8 cellular contexts compared by ENCODE assay signal in the genomic region with DNA sequence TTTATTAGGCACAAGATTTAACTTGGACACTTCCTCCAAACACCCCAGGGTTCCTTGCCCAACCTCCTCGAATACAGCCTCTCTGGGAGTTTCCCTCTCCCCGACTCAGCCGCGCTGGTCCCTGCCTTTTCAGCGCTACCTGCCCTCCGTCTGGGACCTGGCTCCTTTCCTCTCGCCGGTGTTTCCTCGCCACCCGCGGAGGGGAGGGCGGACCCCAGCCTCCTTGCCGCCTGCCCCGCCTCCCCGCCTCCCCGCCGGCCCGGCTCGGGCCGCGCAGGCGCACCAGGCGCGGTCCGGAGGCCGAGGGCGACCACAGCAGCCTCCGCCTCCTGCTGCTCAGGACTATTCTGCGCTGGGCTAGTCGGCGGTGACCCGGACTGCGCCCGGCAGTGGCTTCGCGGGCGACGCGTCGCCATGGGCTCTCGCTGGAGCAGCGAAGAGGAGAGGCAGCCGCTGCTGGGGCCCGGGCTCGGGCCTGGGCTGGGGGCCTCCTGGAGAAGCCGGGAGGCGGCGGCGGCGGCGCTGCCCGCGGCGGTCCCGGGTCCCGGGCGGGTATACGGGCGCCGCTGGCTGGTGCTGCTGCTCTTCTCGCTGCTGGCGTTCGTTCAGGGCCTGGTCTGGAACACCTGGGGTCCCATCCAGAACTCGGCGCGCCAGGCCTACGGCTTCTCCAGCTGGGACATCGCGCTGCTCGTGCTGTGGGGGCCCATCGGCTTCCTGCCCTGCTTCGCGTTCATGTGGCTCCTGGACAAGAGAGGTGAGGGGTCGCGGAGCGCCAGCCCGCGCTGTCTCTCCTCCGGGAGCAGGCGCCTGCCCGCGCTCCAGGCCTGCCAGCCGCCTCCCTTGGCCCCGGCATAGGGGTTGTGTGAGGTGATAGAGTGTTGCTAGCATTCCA. TPM values are rescaled to one million over a fixed set of nuclear protein-coding genes. Genes with fewer than 3 reads are reported as not detected.
DNase-seq lines count a peak whose midpoint lies in the region; ATAC-seq and TF ChIP-seq lines count a peak whose summit lies in the region.

SLC49A4 (plus strand) TSS at position 291 of the 895 bp plus-strand sequence; CDS start at position 415, 124 bp downstream.

- peak in 1 of 2 donors; percentile 32 for TF ChIP-seq POLR2A in lower leg skin (IDR thresholded peaks at IDR 0.05)

- CTCF ChIA-PET in WTC11 (lab: Charles Lee), result interaction anchor here (1.5 kb wide), 1 partner anchor 221 kb away, joined by 4 read pairs; no protein-coding TSS in a partner anchor

- H3K9me3 Mint-ChIP-seq in WTC11, result no peaks in the 10 kb centered on the region

- peak within 1 kb of the TSS; percentile 99 for H3K27ac Mint-ChIP-seq in WTC11

- H3K4me3 ChIP-seq in lower leg skin (ENCODE audit: low read depth, poor library complexity, severe bottlenecking), result peak within 1 kb of the TSS; percentile 70

- peaks cover 9% of the 10 kb centered on the region for H3K27me3 Mint-ChIP-seq in WTC11 (ENCODE audit: low read depth)

- H3K4me3 Mint-ChIP-seq in WTC11, result peak within 1 kb of the TSS; percentile 81

- H3K4me1 Mint-ChIP-seq in WTC11, result peaks cover 18% of the 10 kb centered on the region

- DNase-seq in activated gamma-delta T cell treated with Interleukin-2 at 50 U/mL for 16 hours (peak; percentile 65), activated gamma-delta T cell (lab: John Stamatoyannopoulos, UW) (no peak), WTC11 (ENCODE audit: low spot score) (peak; percentile 89), dedifferentiated amniotic fluid mesenchymal stem cell (ENCODE audit: extremely low spot score) (peak; percentile 40), lower leg skin (ENCODE audit: low spot score in 2 of 2) (peak; percentile 54 to 92), NCI-H1930 (lab: John Stamatoyannopoulos, UW) (no peak)
- peak in 2 of 3 experiments; percentile 31 to 64 for DNase-seq in stimulated activated CD4-positive, alpha-beta T cell treated with anti-CD3 and anti-CD28 coated beads, TNF-alpha, amount 100 ng/mL, for 24 hours (ENCODE audit: low read depth in 3 of 3)

- intact Hi-C loops in lower leg skin (cut with DNase I; ENCODE audit: low total_unique reads), result no loop called here

- TF ChIP-seq CTCF in WTC11 (IDR thresholded peaks at IDR 0.05), result no peak
- no peak for TF ChIP-seq CTCF in lower leg skin (IDR thresholded peaks at IDR 0.05)

- 1% methylated on average over 41 to 58 of the region's 84 CpGs for WGBS in lower leg skin, 2 donors

- peak; percentile 82 for ATAC-seq in HG03280 (IDR thresholded peaks at IDR 0.05; ENCODE audit: unreplicated experiment)
- ATAC-seq in WTC11, result peak; percentile 72

- H3K36me3 Mint-ChIP-seq in WTC11, result no peaks in the 10 kb centered on the region

- POLR2A ChIA-PET in WTC11 (lab: Charles Lee), result no interaction called here

TF ChIP-seq in WTC11, 78 proteins besides CTCF, POLR2A, EP300 and RAD21 (continues in another document):
- no peak for TF ChIP-seq TEAD1 (CRISPR knock-in tag; IDR thresholded peaks at IDR 0.05)
- TF ChIP-seq ZNF219 (CRISPR knock-in tag; IDR thresholded peaks at IDR 0.05; ENCODE audit: borderline replicate concordance), result 0 out of 2 replicates have a peak, but pooled peaks have one; percentile 26
- peak; percentile 44; the same call in 1 of the 2 replicates for TF ChIP-seq ZNF317 (CRISPR knock-in tag; IDR thresholded peaks at IDR 0.05; ENCODE audit: borderline replicate concordance, low read depth)
- TF ChIP-seq, protein P1, sequence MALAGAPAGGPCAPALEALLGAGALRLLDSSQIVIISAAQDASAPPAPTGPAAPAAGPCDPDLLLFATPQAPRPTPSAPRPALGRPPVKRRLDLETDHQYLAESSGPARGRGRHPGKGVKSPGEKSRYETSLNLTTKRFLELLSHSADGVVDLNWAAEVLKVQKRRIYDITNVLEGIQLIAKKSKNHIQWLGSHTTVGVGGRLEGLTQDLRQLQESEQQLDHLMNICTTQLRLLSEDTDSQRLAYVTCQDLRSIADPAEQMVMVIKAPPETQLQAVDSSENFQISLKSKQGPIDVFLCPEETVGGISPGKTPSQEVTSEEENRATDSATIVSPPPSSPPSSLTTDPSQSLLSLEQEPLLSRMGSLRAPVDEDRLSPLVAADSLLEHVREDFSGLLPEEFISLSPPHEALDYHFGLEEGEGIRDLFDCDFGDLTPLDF (CRISPR knock-in tag; IDR thresholded peaks at IDR 0.05), result no peak
- peak; percentile 36; the same call in 1 of the 2 replicates for TF ChIP-seq ZNF263 (CRISPR knock-in tag; IDR thresholded peaks at IDR 0.05; ENCODE audit: low read depth)
- TF ChIP-seq, protein P2, sequence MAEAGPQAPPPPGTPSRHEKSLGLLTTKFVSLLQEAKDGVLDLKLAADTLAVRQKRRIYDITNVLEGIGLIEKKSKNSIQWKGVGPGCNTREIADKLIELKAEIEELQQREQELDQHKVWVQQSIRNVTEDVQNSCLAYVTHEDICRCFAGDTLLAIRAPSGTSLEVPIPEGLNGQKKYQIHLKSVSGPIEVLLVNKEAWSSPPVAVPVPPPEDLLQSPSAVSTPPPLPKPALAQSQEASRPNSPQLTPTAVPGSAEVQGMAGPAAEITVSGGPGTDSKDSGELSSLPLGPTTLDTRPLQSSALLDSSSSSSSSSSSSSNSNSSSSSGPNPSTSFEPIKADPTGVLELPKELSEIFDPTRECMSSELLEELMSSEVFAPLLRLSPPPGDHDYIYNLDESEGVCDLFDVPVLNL (CRISPR knock-in tag; IDR thresholded peaks at IDR 0.05; ENCODE audit: borderline replicate concordance, low read depth), result 0 out of 2 replicates have a peak, but pooled peaks have one; percentile 40
- TF ChIP-seq, protein P3, sequence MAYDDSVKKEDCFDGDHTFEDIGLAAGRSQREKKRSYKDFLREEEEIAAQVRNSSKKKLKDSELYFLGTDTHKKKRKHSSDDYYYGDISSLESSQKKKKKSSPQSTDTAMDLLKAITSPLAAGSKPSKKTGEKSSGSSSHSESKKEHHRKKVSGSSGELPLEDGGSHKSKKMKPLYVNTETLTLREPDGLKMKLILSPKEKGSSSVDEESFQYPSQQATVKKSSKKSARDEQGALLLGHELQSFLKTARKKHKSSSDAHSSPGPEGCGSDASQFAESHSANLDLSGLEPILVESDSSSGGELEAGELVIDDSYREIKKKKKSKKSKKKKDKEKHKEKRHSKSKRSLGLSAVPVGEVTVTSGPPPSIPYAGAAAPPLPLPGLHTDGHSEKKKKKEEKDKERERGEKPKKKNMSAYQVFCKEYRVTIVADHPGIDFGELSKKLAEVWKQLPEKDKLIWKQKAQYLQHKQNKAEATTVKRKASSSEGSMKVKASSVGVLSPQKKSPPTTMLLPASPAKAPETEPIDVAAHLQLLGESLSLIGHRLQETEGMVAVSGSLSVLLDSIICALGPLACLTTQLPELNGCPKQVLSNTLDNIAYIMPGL (CRISPR knock-in tag; IDR thresholded peaks at IDR 0.05), result peak; percentile 87
- peak; percentile 57; the same call in 1 of the 2 replicates for TF ChIP-seq AFF4 (CRISPR knock-in tag; IDR thresholded peaks at IDR 0.05; ENCODE audit: borderline replicate concordance)
- no peak for TF ChIP-seq IRF1 (CRISPR knock-in tag; IDR thresholded peaks at IDR 0.05)
- TF ChIP-seq CREM (CRISPR knock-in tag; IDR thresholded peaks at IDR 0.05), result 0 out of 2 replicates have a peak, but pooled peaks have one; percentile 44
- TF ChIP-seq TP53 (CRISPR knock-in tag; IDR thresholded peaks at IDR 0.05), result peak; percentile 62; the same call in 1 of the 2 replicates
- no peak for TF ChIP-seq NR1H2 (CRISPR knock-in tag; IDR thresholded peaks at IDR 0.05)

RNA-seq across cellular contexts. Expression of gene SLC49A4, which starts in this region (rescaled TPM):
- total RNA-seq in WTC11 (2021) (8.0 to 10.2 TPM (median 8.5 TPM) in 3 replicates), lower leg skin (10 to 100 TPM; 28.0 to 41.8 (median 37.9) TPM)

Comparison
In these comparisons a context has a peak if more than half of its experiments do, and no peak if none do; other contexts are left out.
1. DNase-seq: peak in activated gamma-delta T cell treated with Interleukin-2 at 50 U/mL for 16 hours (single experiment), WTC11 (single experiment), dedifferentiated amniotic fluid mesenchymal stem cell (single experiment), lower leg skin (2 of 2) and stimulated activated CD4-positive, alpha-beta T cell treated with anti-CD3 and anti-CD28 coated beads, TNF-alpha, amount 100 ng/mL, for 24 hours (2 of 3); none in activated gamma-delta T cell (single experiment) and NCI-H1930 (0 of 2).